Comparison of ENCODE assay signal across 1 cellular context in the genomic region with DNA sequence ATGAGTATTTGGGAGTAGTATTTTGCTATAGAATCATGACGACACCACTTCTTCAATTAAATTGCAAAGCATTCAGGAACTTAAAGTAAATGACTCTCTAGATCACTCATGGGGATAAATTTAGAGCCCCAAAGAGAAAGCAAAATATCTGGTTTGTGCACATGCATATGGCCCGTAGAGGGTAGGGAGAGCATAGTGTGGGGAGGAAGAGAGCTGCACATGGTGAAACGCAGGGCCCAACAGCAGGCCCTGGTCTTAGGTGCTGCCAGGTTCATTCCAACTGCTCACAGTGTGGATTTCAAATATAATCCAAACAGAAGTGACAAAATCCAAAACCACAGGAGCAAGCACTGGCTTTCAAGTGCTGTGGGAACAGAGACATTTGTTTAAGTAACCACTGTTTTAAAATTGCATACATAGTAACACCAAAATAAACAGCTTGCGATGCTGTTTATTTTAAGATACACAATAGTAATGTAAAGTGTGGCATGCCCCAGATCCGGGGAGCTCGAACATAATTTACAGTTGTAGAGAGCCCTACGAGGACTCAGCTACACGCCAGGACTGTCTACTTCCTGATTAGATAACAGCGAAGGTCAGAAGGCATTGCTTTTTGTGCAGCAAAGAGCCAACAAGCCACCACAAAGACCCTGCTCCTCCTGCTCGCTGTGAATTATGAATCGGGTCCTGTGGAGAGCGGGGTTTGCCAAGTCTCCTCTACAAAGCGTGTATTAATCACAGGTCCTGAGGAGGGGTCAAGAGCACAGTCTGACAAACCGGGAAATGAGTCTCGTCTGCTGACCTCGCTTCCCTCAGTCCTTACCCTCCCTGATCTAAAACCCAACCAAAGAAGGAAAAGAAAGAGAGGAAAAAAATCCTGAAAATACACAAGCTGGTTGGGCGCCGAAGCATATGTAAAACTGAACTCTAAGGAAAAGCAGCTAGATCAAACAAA.
TF ChIP-seq lines count a peak whose summit lies in the region.

No MANE protein-coding gene starts in this region.

TF ChIP-seq in HepG2, 621 proteins besides CTCF, POLR2A, EP300 and RAD21 (continued from another document and continues in another):
- TF ChIP-seq, protein P1, sequence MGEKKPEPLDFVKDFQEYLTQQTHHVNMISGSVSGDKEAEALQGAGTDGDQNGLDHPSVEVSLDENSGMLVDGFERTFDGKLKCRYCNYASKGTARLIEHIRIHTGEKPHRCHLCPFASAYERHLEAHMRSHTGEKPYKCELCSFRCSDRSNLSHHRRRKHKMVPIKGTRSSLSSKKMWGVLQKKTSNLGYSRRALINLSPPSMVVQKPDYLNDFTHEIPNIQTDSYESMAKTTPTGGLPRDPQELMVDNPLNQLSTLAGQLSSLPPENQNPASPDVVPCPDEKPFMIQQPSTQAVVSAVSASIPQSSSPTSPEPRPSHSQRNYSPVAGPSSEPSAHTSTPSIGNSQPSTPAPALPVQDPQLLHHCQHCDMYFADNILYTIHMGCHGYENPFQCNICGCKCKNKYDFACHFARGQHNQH (CRISPR knock-in tag; IDR thresholded peaks at IDR 0.05): 0 out of 2 replicates have a peak, but pooled peaks have one; percentile 16
- TF ChIP-seq ZNF143 (CRISPR knock-in tag; IDR thresholded peaks at IDR 0.05) (no peak), SAP130 (CRISPR knock-in tag; IDR thresholded peaks at IDR 0.05; ENCODE audit: low read depth) (peak; percentile 63; the same call in 1 of the 2 replicates), ZNF567 (CRISPR knock-in tag; IDR thresholded peaks at IDR 0.05; ENCODE audit: borderline replicate concordance) (no peak), ZNF235 (CRISPR knock-in tag; IDR thresholded peaks at IDR 0.05; ENCODE audit: borderline replicate concordance) (no peak), FOXO1 (CRISPR knock-in tag; IDR thresholded peaks at IDR 0.05) (no peak), ZNF274 (CRISPR knock-in tag; IDR thresholded peaks at IDR 0.05) (no peak), SKI (IDR thresholded peaks at IDR 0.05; ENCODE audit: partially characterized antibody) (no peak), ZFYVE20 (CRISPR knock-in tag; IDR thresholded peaks at IDR 0.05; ENCODE audit: borderline replicate concordance, low read depth) (no peak), RFX1 (IDR thresholded peaks at IDR 0.05) (no peak; the same call in 1 of the 2 replicates), ZBTB46 (CRISPR knock-in tag; IDR thresholded peaks at IDR 0.05; ENCODE audit: borderline replicate concordance) (no peak), TAF15 (IDR thresholded peaks at IDR 0.05; ENCODE audit: low read depth, low read length, poor library complexity, severe bottlenecking) (no peak), TP53 (CRISPR knock-in tag; conservative IDR thresholded peaks at IDR 0.05) (no peak), ZNF280D (CRISPR knock-in tag; IDR thresholded peaks at IDR 0.05) (no peak), ZNF552 (CRISPR knock-in tag; IDR thresholded peaks at IDR 0.05; ENCODE audit: borderline replicate concordance) (no peak), ZNF749 (CRISPR knock-in tag; IDR thresholded peaks at IDR 0.05; ENCODE audit: borderline replicate concordance) (no peak), KAT8 (CRISPR knock-in tag; IDR thresholded peaks at IDR 0.05) (peak; percentile 45; the same call in 1 of the 2 replicates), HNRNPK (IDR thresholded peaks at IDR 0.05; ENCODE audit: low read depth, low read length, poor library complexity, severe bottlenecking) (no peak), NR2F6 (IDR thresholded peaks at IDR 0.05) (peak; percentile 65), NR2F6 (CRISPR knock-in tag; IDR thresholded peaks at IDR 0.05) (peak; percentile 71), ZBTB38 (CRISPR knock-in tag; IDR thresholded peaks at IDR 0.05) (0 out of 2 replicates have a peak, but pooled peaks have one; percentile 30), ZNF879 (CRISPR knock-in tag; IDR thresholded peaks at IDR 0.05) (no peak), ZNF446 (CRISPR knock-in tag; IDR thresholded peaks at IDR 0.05) (no peak), ZNF670 (CRISPR knock-in tag; IDR thresholded peaks at IDR 0.05; ENCODE audit: borderline replicate concordance) (no peak), SRSF9 (IDR thresholded peaks at IDR 0.05; ENCODE audit: borderline replicate concordance, insufficient read depth, low read depth, low read length, poor library complexity, severe bottlenecking) (no peak), ZSCAN25 (CRISPR knock-in tag; IDR thresholded peaks at IDR 0.05) (no peak), NCOA1 (CRISPR knock-in tag; IDR thresholded peaks at IDR 0.05) (no peak), RAD51 (IDR thresholded peaks at IDR 0.05; ENCODE audit: borderline replicate concordance) (no peak), CENPT (CRISPR knock-in tag; IDR thresholded peaks at IDR 0.05; ENCODE audit: low read depth) (no peak), ZFP36L2 (CRISPR knock-in tag; IDR thresholded peaks at IDR 0.05) (no peak), ZNF34 (CRISPR knock-in tag; IDR thresholded peaks at IDR 0.05; ENCODE audit: borderline replicate concordance) (no peak), ZKSCAN1 (IDR thresholded peaks at IDR 0.05; ENCODE audit: low read length) (no peak)
- TF ChIP-seq, protein P2, sequence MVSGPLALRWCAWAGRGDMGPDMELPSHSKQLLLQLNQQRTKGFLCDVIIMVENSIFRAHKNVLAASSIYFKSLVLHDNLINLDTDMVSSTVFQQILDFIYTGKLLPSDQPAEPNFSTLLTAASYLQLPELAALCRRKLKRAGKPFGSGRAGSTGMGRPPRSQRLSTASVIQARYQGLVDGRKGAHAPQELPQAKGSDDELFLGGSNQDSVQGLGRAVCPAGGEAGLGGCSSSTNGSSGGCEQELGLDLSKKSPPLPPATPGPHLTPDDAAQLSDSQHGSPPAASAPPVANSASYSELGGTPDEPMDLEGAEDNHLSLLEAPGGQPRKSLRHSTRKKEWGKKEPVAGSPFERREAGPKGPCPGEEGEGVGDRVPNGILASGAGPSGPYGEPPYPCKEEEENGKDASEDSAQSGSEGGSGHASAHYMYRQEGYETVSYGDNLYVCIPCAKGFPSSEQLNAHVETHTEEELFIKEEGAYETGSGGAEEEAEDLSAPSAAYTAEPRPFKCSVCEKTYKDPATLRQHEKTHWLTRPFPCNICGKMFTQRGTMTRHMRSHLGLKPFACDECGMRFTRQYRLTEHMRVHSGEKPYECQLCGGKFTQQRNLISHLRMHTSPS (CRISPR knock-in tag; IDR thresholded peaks at IDR 0.05; ENCODE audit: low read depth): no peak
- TF ChIP-seq, protein P3, sequence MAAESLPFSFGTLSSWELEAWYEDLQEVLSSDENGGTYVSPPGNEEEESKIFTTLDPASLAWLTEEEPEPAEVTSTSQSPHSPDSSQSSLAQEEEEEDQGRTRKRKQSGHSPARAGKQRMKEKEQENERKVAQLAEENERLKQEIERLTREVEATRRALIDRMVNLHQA (CRISPR knock-in tag; IDR thresholded peaks at IDR 0.05): no peak
- TF ChIP-seq, protein P4, sequence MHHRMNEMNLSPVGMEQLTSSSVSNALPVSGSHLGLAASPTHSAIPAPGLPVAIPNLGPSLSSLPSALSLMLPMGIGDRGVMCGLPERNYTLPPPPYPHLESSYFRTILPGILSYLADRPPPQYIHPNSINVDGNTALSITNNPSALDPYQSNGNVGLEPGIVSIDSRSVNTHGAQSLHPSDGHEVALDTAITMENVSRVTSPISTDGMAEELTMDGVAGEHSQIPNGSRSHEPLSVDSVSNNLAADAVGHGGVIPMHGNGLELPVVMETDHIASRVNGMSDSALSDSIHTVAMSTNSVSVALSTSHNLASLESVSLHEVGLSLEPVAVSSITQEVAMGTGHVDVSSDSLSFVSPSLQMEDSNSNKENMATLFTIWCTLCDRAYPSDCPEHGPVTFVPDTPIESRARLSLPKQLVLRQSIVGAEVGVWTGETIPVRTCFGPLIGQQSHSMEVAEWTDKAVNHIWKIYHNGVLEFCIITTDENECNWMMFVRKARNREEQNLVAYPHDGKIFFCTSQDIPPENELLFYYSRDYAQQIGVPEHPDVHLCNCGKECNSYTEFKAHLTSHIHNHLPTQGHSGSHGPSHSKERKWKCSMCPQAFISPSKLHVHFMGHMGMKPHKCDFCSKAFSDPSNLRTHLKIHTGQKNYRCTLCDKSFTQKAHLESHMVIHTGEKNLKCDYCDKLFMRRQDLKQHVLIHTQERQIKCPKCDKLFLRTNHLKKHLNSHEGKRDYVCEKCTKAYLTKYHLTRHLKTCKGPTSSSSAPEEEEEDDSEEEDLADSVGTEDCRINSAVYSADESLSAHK (CRISPR knock-in tag; IDR thresholded peaks at IDR 0.05; ENCODE audit: borderline replicate concordance): no peak
- TF ChIP-seq, protein P5, sequence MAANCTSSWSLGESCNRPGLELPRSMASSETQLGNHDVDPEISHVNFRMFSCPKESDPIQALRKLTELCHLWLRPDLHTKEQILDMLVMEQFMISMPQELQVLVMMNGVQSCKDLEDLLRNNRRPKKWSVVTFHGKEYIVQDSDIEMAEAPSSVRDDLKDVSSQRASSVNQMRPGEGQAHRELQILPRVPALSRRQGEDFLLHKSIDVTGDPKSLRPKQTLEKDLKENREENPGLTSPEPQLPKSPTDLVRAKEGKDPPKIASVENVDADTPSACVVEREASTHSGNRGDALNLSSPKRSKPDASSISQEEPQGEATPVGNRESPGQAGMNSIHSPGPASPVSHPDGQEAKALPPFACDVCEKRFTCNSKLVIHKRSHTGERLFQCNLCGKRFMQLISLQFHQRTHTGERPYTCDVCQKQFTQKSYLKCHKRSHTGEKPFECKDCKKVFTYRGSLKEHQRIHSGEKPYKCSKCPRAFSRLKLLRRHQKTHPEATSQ (CRISPR knock-in tag; IDR thresholded peaks at IDR 0.05; ENCODE audit: borderline replicate concordance): no peak
- TF ChIP-seq, protein P6, sequence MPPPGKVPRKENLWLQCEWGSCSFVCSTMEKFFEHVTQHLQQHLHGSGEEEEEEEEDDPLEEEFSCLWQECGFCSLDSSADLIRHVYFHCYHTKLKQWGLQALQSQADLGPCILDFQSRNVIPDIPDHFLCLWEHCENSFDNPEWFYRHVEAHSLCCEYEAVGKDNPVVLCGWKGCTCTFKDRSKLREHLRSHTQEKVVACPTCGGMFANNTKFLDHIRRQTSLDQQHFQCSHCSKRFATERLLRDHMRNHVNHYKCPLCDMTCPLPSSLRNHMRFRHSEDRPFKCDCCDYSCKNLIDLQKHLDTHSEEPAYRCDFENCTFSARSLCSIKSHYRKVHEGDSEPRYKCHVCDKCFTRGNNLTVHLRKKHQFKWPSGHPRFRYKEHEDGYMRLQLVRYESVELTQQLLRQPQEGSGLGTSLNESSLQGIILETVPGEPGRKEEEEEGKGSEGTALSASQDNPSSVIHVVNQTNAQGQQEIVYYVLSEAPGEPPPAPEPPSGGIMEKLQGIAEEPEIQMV (CRISPR knock-in tag; IDR thresholded peaks at IDR 0.05; ENCODE audit: low read depth): no peak
- TF ChIP-seq, protein P7, sequence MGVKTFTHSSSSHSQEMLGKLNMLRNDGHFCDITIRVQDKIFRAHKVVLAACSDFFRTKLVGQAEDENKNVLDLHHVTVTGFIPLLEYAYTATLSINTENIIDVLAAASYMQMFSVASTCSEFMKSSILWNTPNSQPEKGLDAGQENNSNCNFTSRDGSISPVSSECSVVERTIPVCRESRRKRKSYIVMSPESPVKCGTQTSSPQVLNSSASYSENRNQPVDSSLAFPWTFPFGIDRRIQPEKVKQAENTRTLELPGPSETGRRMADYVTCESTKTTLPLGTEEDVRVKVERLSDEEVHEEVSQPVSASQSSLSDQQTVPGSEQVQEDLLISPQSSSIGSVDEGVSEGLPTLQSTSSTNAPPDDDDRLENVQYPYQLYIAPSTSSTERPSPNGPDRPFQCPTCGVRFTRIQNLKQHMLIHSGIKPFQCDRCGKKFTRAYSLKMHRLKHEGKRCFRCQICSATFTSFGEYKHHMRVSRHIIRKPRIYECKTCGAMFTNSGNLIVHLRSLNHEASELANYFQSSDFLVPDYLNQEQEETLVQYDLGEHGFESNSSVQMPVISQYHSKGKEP (CRISPR knock-in tag; IDR thresholded peaks at IDR 0.05): no peak
- TF ChIP-seq, protein P8, sequence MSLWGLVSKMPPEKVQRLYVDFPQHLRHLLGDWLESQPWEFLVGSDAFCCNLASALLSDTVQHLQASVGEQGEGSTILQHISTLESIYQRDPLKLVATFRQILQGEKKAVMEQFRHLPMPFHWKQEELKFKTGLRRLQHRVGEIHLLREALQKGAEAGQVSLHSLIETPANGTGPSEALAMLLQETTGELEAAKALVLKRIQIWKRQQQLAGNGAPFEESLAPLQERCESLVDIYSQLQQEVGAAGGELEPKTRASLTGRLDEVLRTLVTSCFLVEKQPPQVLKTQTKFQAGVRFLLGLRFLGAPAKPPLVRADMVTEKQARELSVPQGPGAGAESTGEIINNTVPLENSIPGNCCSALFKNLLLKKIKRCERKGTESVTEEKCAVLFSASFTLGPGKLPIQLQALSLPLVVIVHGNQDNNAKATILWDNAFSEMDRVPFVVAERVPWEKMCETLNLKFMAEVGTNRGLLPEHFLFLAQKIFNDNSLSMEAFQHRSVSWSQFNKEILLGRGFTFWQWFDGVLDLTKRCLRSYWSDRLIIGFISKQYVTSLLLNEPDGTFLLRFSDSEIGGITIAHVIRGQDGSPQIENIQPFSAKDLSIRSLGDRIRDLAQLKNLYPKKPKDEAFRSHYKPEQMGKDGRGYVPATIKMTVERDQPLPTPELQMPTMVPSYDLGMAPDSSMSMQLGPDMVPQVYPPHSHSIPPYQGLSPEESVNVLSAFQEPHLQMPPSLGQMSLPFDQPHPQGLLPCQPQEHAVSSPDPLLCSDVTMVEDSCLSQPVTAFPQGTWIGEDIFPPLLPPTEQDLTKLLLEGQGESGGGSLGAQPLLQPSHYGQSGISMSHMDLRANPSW (CRISPR knock-in tag; IDR thresholded peaks at IDR 0.05; ENCODE audit: borderline replicate concordance): no peak
